ENCODE assay signal across 7 cellular contexts in genomic region chr17:48374650-48375230, GRCh38. TPM values are rescaled to one million over a fixed set of nuclear protein-coding genes. Genes with fewer than 3 reads are reported as not detected.
DNase-seq lines count a peak whose midpoint lies in the region; TF ChIP-seq lines count a peak whose summit lies in the region.

No MANE protein-coding gene starts in this region.

- H3K4me2 ChIP-seq in SK-N-SH: no peak overlapping the region

- WGBS in SK-N-SH (ENCODE audit: low lambda C conversion rate): 4% methylated on average over 1 of the region's 1 CpG
- WGBS in endodermal cell (ENCODE audit: insufficient coverage in 1 of 2, insufficient read length in 1 of 2), 2 experiments: no CpG with 5 or more reads among the region's 1 CpG

- peak; percentile 50; the same call in 1 of the 2 replicates for TF ChIP-seq CTCF in SK-N-SH (IDR thresholded peaks at IDR 0.05)
- peak; percentile 97 for TF ChIP-seq CTCF in endodermal cell (conservative IDR thresholded peaks at IDR 0.05)

- no peaks in the 10 kb centered on the region for H3K9me3 Mint-ChIP-seq in endodermal cell

- no peak overlapping the region for H2AFZ ChIP-seq in SK-N-SH (ENCODE audit: low read depth)

- no peaks in the 10 kb centered on the region for H3K36me3 ChIP-seq in SK-N-SH (replicated peaks in 1 of 2; ENCODE audit: control insufficient read depth in 1 of 2, insufficient read depth in 2 of 2, low read length in 1 of 2)
- H3K36me3 ChIP-seq in endodermal cell (ENCODE audit: control insufficient read depth, insufficient read depth, low read length): no peaks in the 10 kb centered on the region

- POLR2A ChIA-PET in SK-N-SH (lab: Yijun Ruan, JAX): no interaction called here

- H3K27me3 Mint-ChIP-seq in endodermal cell (ENCODE audit: insufficient read depth): peaks cover 11% of the 10 kb centered on the region

- no peak for TF ChIP-seq EP300 in SK-N-SH (IDR thresholded peaks at IDR 0.05; ENCODE audit: borderline replicate concordance in 1 of 2, low read depth in 1 of 2, low read length in 1 of 2)

- CTCF ChIA-PET in SK-N-SH (lab: Yijun Ruan, JAX): interaction anchor here (0.7 to 4.6 kb wide), 3 partner anchors 12 to 39 kb away, joined by 5 to 25 read pairs (median 6); no protein-coding TSS in a partner anchor

- no peak overlapping the region for H3K27ac Mint-ChIP-seq in endodermal cell

- H4K20me1 ChIP-seq in SK-N-SH (ENCODE audit: insufficient read depth): no peaks in the 10 kb centered on the region

- no peaks in the 10 kb centered on the region for H3K4me1 Mint-ChIP-seq in endodermal cell

- H3K9me2 ChIP-seq in SK-N-SH: no peaks in the 10 kb centered on the region

- H3K27me3 ChIP-seq in SK-N-SH (ENCODE audit: insufficient read depth) (peaks cover 65% of the 10 kb centered on the region), endodermal cell (ENCODE audit: control insufficient read depth, insufficient read depth, low read length, poor library complexity, severe bottlenecking) (peaks cover 12% of the 10 kb centered on the region)

- H3K4me1 ChIP-seq in SK-N-SH (ENCODE audit: control insufficient read depth in 1 of 2, insufficient read depth in 2 of 2, low read depth in 1 of 2, low read length in 1 of 2) (no peaks in the 10 kb centered on the region), endodermal cell (ENCODE audit: control insufficient read depth, insufficient read depth, low read length) (no peaks in the 10 kb centered on the region)

- TF ChIP-seq RAD21 in SK-N-SH (IDR thresholded peaks at IDR 0.05; ENCODE audit: low read length): peak; percentile 46

- DNase-seq in EL (peak; percentile 23), HT1080 (ENCODE audit: low read depth) (peak; percentile 8), SK-N-SH (peak; percentile 24), endodermal cell (peak; percentile 92), NCI-H1048 (lab: John Stamatoyannopoulos, UW) (no peak), DMS79 treated with DMSO at 0.1 percent for 48 hours (lab: John Stamatoyannopoulos, UW) (no peak)
- DNase-seq in stimulated activated CD4-positive, alpha-beta T cell treated with anti-CD3 and anti-CD28 coated beads, Interleukin-15, amount 100 ng/mL, for 24 hours: peak; percentile 39

- H3K9ac ChIP-seq in SK-N-SH (no peak overlapping the region), endodermal cell (ENCODE audit: extremely low read depth, low read length, poor library complexity, severe bottlenecking) (no peak overlapping the region)

- H3K79me2 ChIP-seq in SK-N-SH (ENCODE audit: insufficient read depth): no peaks in the 10 kb centered on the region

- H3K27ac ChIP-seq in SK-N-SH (ENCODE audit: low read depth in 2 of 2, low read length in 1 of 2) (no peak overlapping the region), endodermal cell (ENCODE audit: low read depth, low read length) (no peak overlapping the region)

- H3K36me3 Mint-ChIP-seq in endodermal cell (ENCODE audit: low read depth): no peaks in the 10 kb centered on the region

- H3F3A ChIP-seq in SK-N-SH (replicated peaks; ENCODE audit: insufficient read depth): no peaks in the 10 kb centered on the region

- no peak overlapping the region for H3K4me3 Mint-ChIP-seq in endodermal cell

- H3K9me3 ChIP-seq in SK-N-SH: no peaks in the 10 kb centered on the region
- H3K9me3 ChIP-seq in endodermal cell (ENCODE audit: control insufficient read depth, low read length): no peaks in the 10 kb centered on the region

- peak overlapping the region in 1 of 2 experiments; percentile 23; a peak in 1 of 4 replicates for H3K4me3 ChIP-seq in SK-N-SH (ENCODE audit: low read depth in 2 of 2, low read length in 1 of 2)
- no peak overlapping the region for H3K4me3 ChIP-seq in endodermal cell (ENCODE audit: low read length)

TF ChIP-seq in SK-N-SH, 30 proteins besides CTCF, POLR2A, EP300 and RAD21:
- TF ChIP-seq TEAD4 (IDR thresholded peaks at IDR 0.05; ENCODE audit: borderline replicate concordance, insufficient read depth) (no peak), ZBTB33 (IDR thresholded peaks at IDR 0.05; ENCODE audit: borderline replicate concordance, low read depth) (no peak), GABPA (IDR thresholded peaks at IDR 0.05; ENCODE audit: low read depth) (no peak), SMC3 (IDR thresholded peaks at IDR 0.05; ENCODE audit: low read depth, low read length) (peak; percentile 34), TAF1 (IDR thresholded peaks at IDR 0.05; ENCODE audit: borderline replicate concordance, low read depth, low read length) (no peak)

RNA-seq across cellular contexts. Expression of gene SKAP1, which starts 55.3 kb away (rescaled TPM):
- total RNA-seq in HT1080 (2014; rRNA removed; shearing (Covaris generic)): 0.18 TPM in 1 of 2 replicates, not detected in the other
- 0.29 and 1.5 TPM in 2 replicates for polyA plus RNA-seq in HT1080 (2015; cell fraction: cytosol; rRNA removed)
- 0.25 TPM in 2 replicates for polyA plus RNA-seq in HT1080 (2015; cell fraction: nucleus; rRNA removed)
- polyA plus RNA-seq in SK-N-SH (2012; rRNA removed): not detected in 2 replicates
- polyA plus RNA-seq in SK-N-SH (2012; cell fraction: cytosol; rRNA removed): not detected in 2 replicates
- not detected in 2 replicates for polyA plus RNA-seq in SK-N-SH (2012; cell fraction: nucleus; rRNA removed)
- total RNA-seq in endodermal cell: under 1 TPM; 0.31 to 0.53 TPM
- not detected for polyA plus RNA-seq in endodermal cell (2013, experiment 1 of 2)
- polyA plus RNA-seq in endodermal cell (2013, experiment 2 of 2): 0.66 TPM

Comparison
In these comparisons a context has a peak if more than half of its experiments do, and no peak if none do; other contexts are left out.
1. DNase-seq: peak in EL (single experiment), HT1080 (single experiment), SK-N-SH (single experiment), endodermal cell (single experiment) and stimulated activated CD4-positive, alpha-beta T cell treated with anti-CD3 and anti-CD28 coated beads, Interleukin-15, amount 100 ng/mL, for 24 hours (single experiment); none in NCI-H1048 (single experiment) and DMS79 treated with DMSO at 0.1 percent for 48 hours (single experiment).